In the genomic region with DNA sequence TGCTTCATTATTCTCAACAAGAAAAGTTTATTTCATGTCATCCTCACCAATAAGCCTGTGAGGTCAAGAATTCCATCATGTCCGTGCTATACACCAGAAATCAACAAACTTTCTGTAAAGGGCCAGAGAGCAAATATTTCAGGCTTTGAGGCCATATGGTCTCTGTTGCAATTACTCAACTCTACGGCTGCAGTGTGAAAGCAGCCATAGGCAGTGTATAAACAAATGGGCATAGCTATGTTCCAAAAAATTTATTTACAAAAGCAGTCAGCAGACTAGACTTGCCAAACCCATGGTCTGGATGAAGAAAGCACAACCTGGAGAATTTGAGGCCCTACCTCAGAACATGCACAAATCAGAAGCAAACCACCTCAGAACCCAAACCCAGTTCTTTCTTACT, we compare ENCODE assay signal across 20 cellular contexts.
"Had no signal": no experiment of that assay in that cellular context is flagged by ENCODE, and none has a peak within 500 bp of the region (broad histone marks: within the 10 kb centered on the region; RNA-seq: fewer than 3 reads in every experiment).

No MANE protein-coding gene starts in this region.

- H3K27me3 ChIP-seq: neural progenitor cell, right lobe of liver had no signal

- H3K9me3 ChIP-seq: right lobe of liver, tibial artery had no signal

- H3K4me1 ChIP-seq: heart right ventricle, right lobe of liver, tibial artery had no signal

- H3K36me3 ChIP-seq: heart right ventricle, neural progenitor cell, right lobe of liver, tibial artery had no signal

- H3K4me3 ChIP-seq: heart right ventricle, lung, neural progenitor cell, right lobe of liver, tibial artery had no signal

- DNase-seq: activated CD4-positive, alpha-beta T cell treated with anti-CD3 and anti-CD28 coated beads, Interleukin-2, amount 10 ng/mL, durations not matched to agents 24 days and 14 days; activated CD8-positive, alpha-beta memory T cell treated with anti-CD3 and anti-CD28 coated beads, Interleukin-2, amount 10 ng/mL, durations not matched to agents 7 days and 5 days; activated CD8-positive, alpha-beta T cell treated with anti-CD3 and anti-CD28 coated beads for 36 hours; activated effector memory CD4-positive, alpha-beta T cell treated with anti-CD3 and anti-CD28 coated beads, Interleukin-2, amount 50 U/mL, for 16 hours; activated naive CD4-positive, alpha-beta T cell treated with anti-CD3 and anti-CD28 coated beads, Interleukin-2, amount 10 ng/mL, durations not matched to agents 7 days and 5 days; activated T-cell treated with anti-CD3 and anti-CD28 coated beads for 4 hours; cerebellar nuclear complex; cortex of kidney; heart right ventricle; naive thymus-derived CD8-positive, alpha-beta T cell; posterior cingulate gyrus; right lobe of liver; small intestine; stimulated activated CD4-positive, alpha-beta T cell treated with anti-CD3 and anti-CD28 coated beads, Interleukin-2, amount 100 ng/mL, for 24 hours; stimulated activated naive CD8-positive, alpha-beta T cell treated with anti-CD3 and anti-CD28 coated beads, Interleukin-15, amount 100 ng/mL, for 72 hours; tibial artery had no signal

- H3K27ac ChIP-seq: epithelial cell of prostate, heart right ventricle, neural progenitor cell, right lobe of liver, tibial artery, VCaP had no signal
